ENCODE assay signal across 13 cellular contexts in genomic region chr1:65527672-65528071, GRCh38.
A peak's percentile ranks its signal among the peaks of the same experiment; 100 is the strongest.
DNase-seq lines count a peak whose midpoint lies in the region; ATAC-seq and TF ChIP-seq lines count a peak whose summit lies in the region.
"Had no signal": no experiment of that assay in that cellular context is flagged by ENCODE, and none has a peak within 500 bp of the region (broad histone marks: within the 10 kb centered on the region; RNA-seq: fewer than 3 reads in every experiment).

No MANE protein-coding gene starts in this region.

- H3K4me3 ChIP-seq in ascending aorta (peak overlapping the region; percentile 15 to 61), hepatocyte (no peak overlapping the region), tibial nerve (peak overlapping the region in 2 of 4 donors; percentile 14 to 73)
- H3K4me3 ChIP-seq: HAP-1 had no signal

- CTCF ChIA-PET in RWPE1 (lab: Yijun Ruan, JAX): no interaction called here

- POLR2A ChIA-PET in RWPE1 (lab: Yijun Ruan, JAX; ENCODE audit: low non-redundant PET): no interaction called here

- H3K27ac ChIP-seq in ascending aorta (peak overlapping the region in 1 of 2 donors; percentile 33), hepatocyte (no peak overlapping the region), tibial nerve (peak overlapping the region in 3 of 4 donors; percentile 34 to 94 (median 85)), RWPE1 (no peak overlapping the region)
- H3K27ac ChIP-seq: brain microvascular endothelial cell had no signal

- no peaks in the 10 kb centered on the region for H3K9me3 ChIP-seq in ascending aorta
- H3K9me3 ChIP-seq in hepatocyte (ENCODE audit: low read depth): no peaks in the 10 kb centered on the region
- H3K9me3 ChIP-seq in tibial nerve: peaks cover 0 to 11% (median 0%) of the 10 kb centered on the region in 4 donors
- H3K9me3 ChIP-seq: HAP-1 had no signal

- TF ChIP-seq CTCF in ascending aorta (IDR thresholded peaks at IDR 0.05): no peak
- no peak for TF ChIP-seq CTCF in hepatocyte (IDR thresholded peaks at IDR 0.05; ENCODE audit: poor library complexity)
- no peak for TF ChIP-seq CTCF in tibial nerve (IDR thresholded peaks at IDR 0.05)
- TF ChIP-seq CTCF in RWPE1 (conservative IDR thresholded peaks at IDR 0.05; ENCODE audit: low read depth): no peak

- no peaks in the 10 kb centered on the region for H3K36me3 ChIP-seq in ascending aorta
- no peaks in the 10 kb centered on the region for H3K36me3 ChIP-seq in hepatocyte (replicated peaks; ENCODE audit: insufficient read depth, low read depth)
- H3K36me3 ChIP-seq in tibial nerve: peaks cover 0 to 9% (median 0%) of the 10 kb centered on the region in 3 donors
- H3K36me3 ChIP-seq: brain microvascular endothelial cell, HAP-1 had no signal

- peak in 1 of 2 donors; percentile 50 for TF ChIP-seq EP300 in tibial nerve (IDR thresholded peaks at IDR 0.05)

- no peak for ATAC-seq in GM21619 (IDR thresholded peaks at IDR 0.05; ENCODE audit: unreplicated experiment)
- ATAC-seq: WTC11 had no signal

- H3K4me1 ChIP-seq in ascending aorta: peaks cover 0 to 23% of the 10 kb centered on the region in 2 donors
- H3K4me1 ChIP-seq in hepatocyte (ENCODE audit: insufficient read depth): no peaks in the 10 kb centered on the region
- H3K4me1 ChIP-seq in tibial nerve: peaks cover 0 to 14% (median 0%) of the 10 kb centered on the region in 4 donors
- H3K4me1 ChIP-seq: HAP-1 had no signal

- no peaks in the 10 kb centered on the region for H3K27me3 ChIP-seq in ascending aorta
- H3K27me3 ChIP-seq in hepatocyte: peaks cover 47% of the 10 kb centered on the region
- H3K27me3 ChIP-seq in tibial nerve: peaks cover 0 to 23% of the 10 kb centered on the region in 2 donors

- intact Hi-C loops in ascending aorta (cut with DNase I): no loop called here

- H3K79me2 ChIP-seq in hepatocyte: no peaks in the 10 kb centered on the region

- DNase-seq in NCI-H1694 treated with DMSO at 0.1 percent for 48 hours (lab: John Stamatoyannopoulos, UW) (peak; percentile 6), NCI-H1694 (lab: John Stamatoyannopoulos, UW) (no peak), ascending aorta (ENCODE audit: low spot score in 2 of 2) (no peak), hepatocyte (ENCODE audit: low spot score) (no peak), tibial nerve (ENCODE audit: low spot score in 2 of 2) (no peak), NCI-H510A treated with DMSO at 0.1 percent for 48 hours (lab: John Stamatoyannopoulos, UW) (no peak), RWPE1 (ENCODE audit: low spot score) (no peak)
- DNase-seq: activated T-cell treated with anti-CD3 and anti-CD28 coated beads, Interleukin-2, amount 50 U/mL, for 1 hour; brain microvascular endothelial cell; SHP77 treated with DMSO at 0.1 percent for 48 hours had no signal

- no peak overlapping the region for H2AFZ ChIP-seq in hepatocyte

- no peaks in the 10 kb centered on the region for H3K9me2 ChIP-seq in hepatocyte (replicated peaks; ENCODE audit: insufficient read depth)

- no peaks in the 10 kb centered on the region for H4K20me1 ChIP-seq in hepatocyte (ENCODE audit: insufficient read depth, poor library complexity, severe bottlenecking)

- peak overlapping the region; percentile 22 for H3K4me2 ChIP-seq in hepatocyte

- WGBS in hepatocyte (ENCODE audit: low lambda C conversion rate, missing lambda C conversion rate): 41% methylated on average over 4 of the region's 4 CpGs
- WGBS in tibial nerve, 2 donors: 33 to 54% methylated on average over 4 of the region's 4 CpGs

- TF ChIP-seq POLR2A in tibial nerve (IDR thresholded peaks at IDR 0.05): no peak

Comparison
In these comparisons a context has a peak if more than half of its experiments do, and no peak if none do; other contexts are left out.
1. H3K27ac ChIP-seq: peak in tibial nerve (3 of 4); none in hepatocyte (single experiment) and RWPE1 (single experiment).